ENCODE assay signal across 1 cellular context in the genomic region with DNA sequence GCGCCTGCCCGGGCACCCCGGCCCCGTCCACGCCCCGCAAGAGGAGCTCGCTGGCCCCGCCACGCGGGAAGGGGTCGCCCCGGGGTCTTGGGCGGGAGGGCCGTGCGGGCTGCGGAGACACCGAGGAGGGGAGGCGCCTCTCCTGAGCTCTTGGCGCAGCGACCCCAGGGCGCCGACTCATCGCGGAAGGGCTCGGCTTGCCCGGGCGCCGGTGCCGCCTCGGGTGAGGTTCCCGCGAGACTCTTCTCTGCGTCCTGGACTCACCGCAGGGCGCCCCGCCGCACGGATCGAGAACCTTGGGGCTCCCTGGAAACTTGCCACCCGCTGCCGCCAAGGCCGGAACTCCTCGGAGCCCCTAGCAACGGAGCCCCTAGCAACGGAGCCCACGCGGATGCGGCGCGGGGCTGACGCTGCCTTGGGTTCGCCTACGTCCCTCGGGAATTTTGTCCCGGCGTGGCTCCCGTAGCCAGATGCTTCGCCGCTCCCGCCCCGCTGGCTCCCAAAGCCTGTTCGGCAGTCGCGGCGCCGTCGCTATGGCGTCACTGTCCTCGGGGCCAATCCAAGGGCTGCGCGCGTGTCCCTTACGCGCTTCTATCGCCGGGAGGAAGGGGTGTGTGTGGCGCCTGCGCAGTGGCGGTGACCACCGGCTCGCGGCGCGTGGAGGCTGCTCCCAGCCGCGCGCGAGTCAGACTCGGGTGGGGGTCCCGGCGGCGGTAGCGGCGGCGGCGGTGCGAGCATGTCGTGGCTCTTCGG.
TF ChIP-seq lines count a peak whose summit lies in the region.

Gene ATAD3A, plus strand, starts transcription at position 630 of the 753 bp plus-strand sequence. Its CDS starts 107 bp downstream, at position 737.

TF ChIP-seq in HCT116, 20 proteins besides CTCF, POLR2A, EP300 and RAD21 (continued from another document):
- no peak for TF ChIP-seq REST (IDR thresholded peaks at IDR 0.05; ENCODE audit: low read depth)
- no peak; the same call in 1 of the 2 replicates for TF ChIP-seq ELF1 (IDR thresholded peaks at IDR 0.05; ENCODE audit: borderline replicate concordance, low read depth)
- no peak; the same call in 1 of the 2 replicates for TF ChIP-seq CBX3 (IDR thresholded peaks at IDR 0.05; ENCODE audit: low read depth)
- no peak for TF ChIP-seq EZH2 (IDR thresholded peaks at IDR 0.05)
- TF ChIP-seq SP1 (IDR thresholded peaks at IDR 0.05; ENCODE audit: low read depth) = peak; percentile 93
